ENCODE assay signal across 1 cellular context in the genomic region with DNA sequence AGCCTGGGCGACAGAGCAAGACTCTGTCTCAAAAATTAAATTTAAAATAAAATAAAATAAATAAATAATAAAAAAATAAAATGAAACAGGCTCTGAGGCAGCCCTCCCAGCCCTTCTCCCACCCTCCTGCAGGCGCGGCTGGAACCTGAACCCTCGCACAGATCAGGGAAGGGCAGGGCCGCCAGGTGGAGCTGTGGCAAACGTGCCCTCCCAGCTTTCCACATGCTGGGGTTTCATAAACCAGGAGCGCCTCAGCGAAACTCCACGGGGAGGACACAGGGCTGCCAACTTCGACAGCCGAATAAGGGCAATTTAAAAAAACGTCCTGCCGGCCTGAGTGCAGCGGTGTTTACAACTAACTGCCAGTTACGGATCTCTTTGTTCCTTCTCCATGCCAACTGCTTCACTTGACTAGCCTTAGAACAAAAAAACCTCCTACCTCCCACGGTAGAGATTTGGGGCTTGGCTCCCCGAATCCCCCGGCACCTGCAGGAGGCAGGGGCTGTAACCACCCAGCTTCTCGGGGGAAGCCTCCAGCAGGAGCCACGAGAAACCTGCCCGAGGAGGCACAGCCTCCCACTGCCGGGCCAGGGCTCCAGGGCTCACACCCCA.
A peak's percentile ranks its signal among the peaks of the same experiment; 100 is the strongest.
TF ChIP-seq lines count a peak whose summit lies in the region.

No MANE protein-coding gene starts in this region.

TF ChIP-seq in HepG2, 621 proteins besides CTCF, POLR2A, EP300 and RAD21 (continued from another document and continues in another):
- no peak for TF ChIP-seq ZNF446 (CRISPR knock-in tag; IDR thresholded peaks at IDR 0.05)
- TF ChIP-seq ZNF614 (CRISPR knock-in tag; IDR thresholded peaks at IDR 0.05; ENCODE audit: borderline replicate concordance) = 0 out of 2 replicates have a peak, but pooled peaks have one; percentile 52
- TF ChIP-seq MTA1 (CRISPR knock-in tag; IDR thresholded peaks at IDR 0.05; ENCODE audit: borderline replicate concordance) = no peak
- TF ChIP-seq MIER2 (CRISPR knock-in tag; IDR thresholded peaks at IDR 0.05) = 0 out of 2 replicates have a peak, but pooled peaks have one; percentile 58
- TF ChIP-seq, protein P1, sequence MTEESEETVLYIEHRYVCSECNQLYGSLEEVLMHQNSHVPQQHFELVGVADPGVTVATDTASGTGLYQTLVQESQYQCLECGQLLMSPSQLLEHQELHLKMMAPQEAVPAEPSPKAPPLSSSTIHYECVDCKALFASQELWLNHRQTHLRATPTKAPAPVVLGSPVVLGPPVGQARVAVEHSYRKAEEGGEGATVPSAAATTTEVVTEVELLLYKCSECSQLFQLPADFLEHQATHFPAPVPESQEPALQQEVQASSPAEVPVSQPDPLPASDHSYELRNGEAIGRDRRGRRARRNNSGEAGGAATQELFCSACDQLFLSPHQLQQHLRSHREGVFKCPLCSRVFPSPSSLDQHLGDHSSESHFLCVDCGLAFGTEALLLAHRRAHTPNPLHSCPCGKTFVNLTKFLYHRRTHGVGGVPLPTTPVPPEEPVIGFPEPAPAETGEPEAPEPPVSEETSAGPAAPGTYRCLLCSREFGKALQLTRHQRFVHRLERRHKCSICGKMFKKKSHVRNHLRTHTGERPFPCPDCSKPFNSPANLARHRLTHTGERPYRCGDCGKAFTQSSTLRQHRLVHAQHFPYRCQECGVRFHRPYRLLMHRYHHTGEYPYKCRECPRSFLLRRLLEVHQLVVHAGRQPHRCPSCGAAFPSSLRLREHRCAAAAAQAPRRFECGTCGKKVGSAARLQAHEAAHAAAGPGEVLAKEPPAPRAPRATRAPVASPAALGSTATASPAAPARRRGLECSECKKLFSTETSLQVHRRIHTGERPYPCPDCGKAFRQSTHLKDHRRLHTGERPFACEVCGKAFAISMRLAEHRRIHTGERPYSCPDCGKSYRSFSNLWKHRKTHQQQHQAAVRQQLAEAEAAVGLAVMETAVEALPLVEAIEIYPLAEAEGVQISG (CRISPR knock-in tag; IDR thresholded peaks at IDR 0.05) = peak; percentile 90
- TF ChIP-seq ZNF761 (CRISPR knock-in tag; conservative IDR thresholded peaks at IDR 0.05) = no peak
- 0 out of 2 replicates have a peak, but pooled peaks have one; percentile 50 for TF ChIP-seq ZMAT3 (CRISPR knock-in tag; conservative IDR thresholded peaks at IDR 0.05)
- TF ChIP-seq ZNF234 (CRISPR knock-in tag; conservative IDR thresholded peaks at IDR 0.05) = no peak
- 0 out of 2 replicates have a peak, but pooled peaks have one; percentile 24 for TF ChIP-seq SP5 (CRISPR knock-in tag; IDR thresholded peaks at IDR 0.05; ENCODE audit: borderline replicate concordance, low read depth)
- no peak for TF ChIP-seq TSC22D2 (CRISPR knock-in tag; IDR thresholded peaks at IDR 0.05; ENCODE audit: borderline replicate concordance)
- TF ChIP-seq TAF15 (IDR thresholded peaks at IDR 0.05; ENCODE audit: low read depth, low read length, poor library complexity, severe bottlenecking) = no peak
- TF ChIP-seq, protein P2, sequence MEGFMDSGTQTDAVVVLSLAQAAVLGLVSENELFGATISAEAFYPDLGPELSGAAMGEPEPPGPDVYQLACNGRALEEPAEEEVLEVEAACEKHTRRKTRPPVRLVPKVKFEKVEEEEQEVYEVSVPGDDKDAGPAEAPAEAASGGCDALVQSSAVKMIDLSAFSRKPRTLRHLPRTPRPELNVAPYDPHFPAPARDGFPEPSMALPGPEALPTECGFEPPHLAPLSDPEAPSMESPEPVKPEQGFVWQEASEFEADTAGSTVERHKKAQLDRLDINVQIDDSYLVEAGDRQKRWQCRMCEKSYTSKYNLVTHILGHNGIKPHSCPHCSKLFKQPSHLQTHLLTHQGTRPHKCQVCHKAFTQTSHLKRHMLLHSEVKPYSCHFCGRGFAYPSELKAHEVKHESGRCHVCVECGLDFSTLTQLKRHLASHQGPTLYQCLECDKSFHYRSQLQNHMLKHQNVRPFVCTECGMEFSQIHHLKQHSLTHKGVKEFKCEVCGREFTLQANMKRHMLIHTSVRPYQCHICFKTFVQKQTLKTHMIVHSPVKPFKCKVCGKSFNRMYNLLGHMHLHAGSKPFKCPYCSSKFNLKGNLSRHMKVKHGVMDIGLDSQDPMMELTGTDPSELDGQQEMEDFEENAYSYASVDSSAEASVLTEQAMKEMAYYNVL (CRISPR knock-in tag; IDR thresholded peaks at IDR 0.05; ENCODE audit: borderline replicate concordance) = 0 out of 2 replicates have a peak, but pooled peaks have one; percentile 33
- no peak for TF ChIP-seq TP53 (CRISPR knock-in tag; conservative IDR thresholded peaks at IDR 0.05)
- TF ChIP-seq, protein P3, sequence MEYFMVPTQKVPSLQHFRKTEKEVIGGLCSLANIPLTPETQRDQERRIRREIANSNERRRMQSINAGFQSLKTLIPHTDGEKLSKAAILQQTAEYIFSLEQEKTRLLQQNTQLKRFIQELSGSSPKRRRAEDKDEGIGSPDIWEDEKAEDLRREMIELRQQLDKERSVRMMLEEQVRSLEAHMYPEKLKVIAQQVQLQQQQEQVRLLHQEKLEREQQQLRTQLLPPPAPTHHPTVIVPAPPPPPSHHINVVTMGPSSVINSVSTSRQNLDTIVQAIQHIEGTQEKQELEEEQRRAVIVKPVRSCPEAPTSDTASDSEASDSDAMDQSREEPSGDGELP (IDR thresholded peaks at IDR 0.05; ENCODE audit: borderline replicate concordance, low read depth) = no peak
- no peak for TF ChIP-seq ONECUT2 (CRISPR knock-in tag; IDR thresholded peaks at IDR 0.05)
- TF ChIP-seq ZC3H4 (CRISPR knock-in tag; IDR thresholded peaks at IDR 0.05; ENCODE audit: borderline replicate concordance) = no peak
- TF ChIP-seq DMAP1 (CRISPR knock-in tag; IDR thresholded peaks at IDR 0.05) = no peak
- TF ChIP-seq, protein P4, sequence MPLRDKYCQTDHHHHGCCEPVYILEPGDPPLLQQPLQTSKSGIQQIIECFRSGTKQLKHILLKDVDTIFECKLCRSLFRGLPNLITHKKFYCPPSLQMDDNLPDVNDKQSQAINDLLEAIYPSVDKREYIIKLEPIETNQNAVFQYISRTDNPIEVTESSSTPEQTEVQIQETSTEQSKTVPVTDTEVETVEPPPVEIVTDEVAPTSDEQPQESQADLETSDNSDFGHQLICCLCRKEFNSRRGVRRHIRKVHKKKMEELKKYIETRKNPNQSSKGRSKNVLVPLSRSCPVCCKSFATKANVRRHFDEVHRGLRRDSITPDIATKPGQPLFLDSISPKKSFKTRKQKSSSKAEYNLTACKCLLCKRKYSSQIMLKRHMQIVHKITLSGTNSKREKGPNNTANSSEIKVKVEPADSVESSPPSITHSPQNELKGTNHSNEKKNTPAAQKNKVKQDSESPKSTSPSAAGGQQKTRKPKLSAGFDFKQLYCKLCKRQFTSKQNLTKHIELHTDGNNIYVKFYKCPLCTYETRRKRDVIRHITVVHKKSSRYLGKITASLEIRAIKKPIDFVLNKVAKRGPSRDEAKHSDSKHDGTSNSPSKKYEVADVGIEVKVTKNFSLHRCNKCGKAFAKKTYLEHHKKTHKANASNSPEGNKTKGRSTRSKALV (CRISPR knock-in tag; IDR thresholded peaks at IDR 0.05) = 0 out of 2 replicates have a peak, but pooled peaks have one; percentile 30
- 0 out of 2 replicates have a peak, but pooled peaks have one; percentile 4 for TF ChIP-seq ZNF768 (CRISPR knock-in tag; IDR thresholded peaks at IDR 0.05)
- peak; percentile 36; the same call in 1 of the 2 replicates for TF ChIP-seq CBX5 (CRISPR knock-in tag; IDR thresholded peaks at IDR 0.05; ENCODE audit: borderline replicate concordance)
- TF ChIP-seq ZKSCAN5 (CRISPR knock-in tag; IDR thresholded peaks at IDR 0.05) = no peak
- TF ChIP-seq ZFP36L2 (CRISPR knock-in tag; IDR thresholded peaks at IDR 0.05) = no peak
- no peak for TF ChIP-seq ATF7-NPFF (CRISPR knock-in tag; IDR thresholded peaks at IDR 0.05; ENCODE audit: low read depth)
- TF ChIP-seq ZNF564 (CRISPR knock-in tag; IDR thresholded peaks at IDR 0.05) = no peak
- TF ChIP-seq, protein P5, sequence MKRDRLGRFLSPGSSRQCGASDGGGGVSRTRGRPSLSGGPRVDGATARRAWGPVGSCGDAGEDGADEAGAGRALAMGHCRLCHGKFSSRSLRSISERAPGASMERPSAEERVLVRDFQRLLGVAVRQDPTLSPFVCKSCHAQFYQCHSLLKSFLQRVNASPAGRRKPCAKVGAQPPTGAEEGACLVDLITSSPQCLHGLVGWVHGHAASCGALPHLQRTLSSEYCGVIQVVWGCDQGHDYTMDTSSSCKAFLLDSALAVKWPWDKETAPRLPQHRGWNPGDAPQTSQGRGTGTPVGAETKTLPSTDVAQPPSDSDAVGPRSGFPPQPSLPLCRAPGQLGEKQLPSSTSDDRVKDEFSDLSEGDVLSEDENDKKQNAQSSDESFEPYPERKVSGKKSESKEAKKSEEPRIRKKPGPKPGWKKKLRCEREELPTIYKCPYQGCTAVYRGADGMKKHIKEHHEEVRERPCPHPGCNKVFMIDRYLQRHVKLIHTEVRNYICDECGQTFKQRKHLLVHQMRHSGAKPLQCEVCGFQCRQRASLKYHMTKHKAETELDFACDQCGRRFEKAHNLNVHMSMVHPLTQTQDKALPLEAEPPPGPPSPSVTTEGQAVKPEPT (CRISPR knock-in tag; IDR thresholded peaks at IDR 0.05; ENCODE audit: low read depth) = no peak
- no peak for TF ChIP-seq ATM (IDR thresholded peaks at IDR 0.05; ENCODE audit: borderline replicate concordance)
- TF ChIP-seq SATB2 (CRISPR knock-in tag; IDR thresholded peaks at IDR 0.05) = no peak
- TF ChIP-seq CCDC6 (CRISPR knock-in tag; IDR thresholded peaks at IDR 0.05) = 0 out of 2 replicates have a peak, but pooled peaks have one; percentile 23
- TF ChIP-seq ZNF251 (CRISPR knock-in tag; IDR thresholded peaks at IDR 0.05) = no peak
- TF ChIP-seq SIN3B (IDR thresholded peaks at IDR 0.05; ENCODE audit: low read length) = no peak
- TF ChIP-seq, protein P6, sequence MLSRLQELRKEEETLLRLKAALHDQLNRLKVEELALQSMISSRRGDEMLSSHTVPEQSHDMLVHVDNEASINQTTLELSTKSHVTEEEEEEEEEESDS (CRISPR knock-in tag; IDR thresholded peaks at IDR 0.05; ENCODE audit: borderline replicate concordance) = no peak
- TF ChIP-seq GABPB1 (CRISPR knock-in tag; IDR thresholded peaks at IDR 0.05) = 0 out of 2 replicates have a peak, but pooled peaks have one; percentile 22
- no peak for TF ChIP-seq ZC3H13 (CRISPR knock-in tag; IDR thresholded peaks at IDR 0.05)
- no peak for TF ChIP-seq SMAD9 (CRISPR knock-in tag; IDR thresholded peaks at IDR 0.05)
- TF ChIP-seq, protein P7, sequence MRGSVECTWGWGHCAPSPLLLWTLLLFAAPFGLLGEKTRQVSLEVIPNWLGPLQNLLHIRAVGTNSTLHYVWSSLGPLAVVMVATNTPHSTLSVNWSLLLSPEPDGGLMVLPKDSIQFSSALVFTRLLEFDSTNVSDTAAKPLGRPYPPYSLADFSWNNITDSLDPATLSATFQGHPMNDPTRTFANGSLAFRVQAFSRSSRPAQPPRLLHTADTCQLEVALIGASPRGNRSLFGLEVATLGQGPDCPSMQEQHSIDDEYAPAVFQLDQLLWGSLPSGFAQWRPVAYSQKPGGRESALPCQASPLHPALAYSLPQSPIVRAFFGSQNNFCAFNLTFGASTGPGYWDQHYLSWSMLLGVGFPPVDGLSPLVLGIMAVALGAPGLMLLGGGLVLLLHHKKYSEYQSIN (CRISPR knock-in tag; IDR thresholded peaks at IDR 0.05; ENCODE audit: borderline replicate concordance) = no peak
- TF ChIP-seq, protein P8, sequence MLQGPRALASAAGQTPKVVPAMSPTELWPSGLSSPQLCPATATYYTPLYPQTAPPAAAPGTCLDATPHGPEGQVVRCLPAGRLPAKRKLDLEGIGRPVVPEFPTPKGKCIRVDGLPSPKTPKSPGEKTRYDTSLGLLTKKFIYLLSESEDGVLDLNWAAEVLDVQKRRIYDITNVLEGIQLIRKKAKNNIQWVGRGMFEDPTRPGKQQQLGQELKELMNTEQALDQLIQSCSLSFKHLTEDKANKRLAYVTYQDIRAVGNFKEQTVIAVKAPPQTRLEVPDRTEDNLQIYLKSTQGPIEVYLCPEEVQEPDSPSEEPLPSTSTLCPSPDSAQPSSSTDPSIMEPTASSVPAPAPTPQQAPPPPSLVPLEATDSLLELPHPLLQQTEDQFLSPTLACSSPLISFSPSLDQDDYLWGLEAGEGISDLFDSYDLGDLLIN (CRISPR knock-in tag; IDR thresholded peaks at IDR 0.05; ENCODE audit: borderline replicate concordance) = no peak
- no peak for TF ChIP-seq HNRNPH1 (optimal IDR thresholded peaks at IDR 0.05; ENCODE audit: low read depth, low read length)
- TF ChIP-seq ZNF772 (CRISPR knock-in tag; IDR thresholded peaks at IDR 0.05) = 0 out of 2 replicates have a peak, but pooled peaks have one; percentile 33
- TF ChIP-seq, protein P9, sequence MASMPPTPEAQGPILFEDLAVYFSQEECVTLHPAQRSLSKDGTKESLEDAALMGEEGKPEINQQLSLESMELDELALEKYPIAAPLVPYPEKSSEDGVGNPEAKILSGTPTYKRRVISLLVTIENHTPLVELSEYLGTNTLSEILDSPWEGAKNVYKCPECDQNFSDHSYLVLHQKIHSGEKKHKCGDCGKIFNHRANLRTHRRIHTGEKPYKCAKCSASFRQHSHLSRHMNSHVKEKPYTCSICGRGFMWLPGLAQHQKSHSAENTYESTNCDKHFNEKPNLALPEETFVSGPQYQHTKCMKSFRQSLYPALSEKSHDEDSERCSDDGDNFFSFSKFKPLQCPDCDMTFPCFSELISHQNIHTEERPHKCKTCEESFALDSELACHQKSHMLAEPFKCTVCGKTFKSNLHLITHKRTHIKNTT (CRISPR knock-in tag; IDR thresholded peaks at IDR 0.05) = no peak
